In genomic region chr1:153968972-153969371, GRCh38 we compare ENCODE assay signal across 11 cellular contexts. TPM values are rescaled to one million over a fixed set of nuclear protein-coding genes. Genes with fewer than 3 reads are reported as not detected.
A peak's percentile ranks its signal among the peaks of the same experiment; 100 is the strongest.
DNase-seq lines count a peak whose midpoint lies in the region; ATAC-seq, FAIRE-seq and TF ChIP-seq lines count a peak whose summit lies in the region.
"Had no signal": no experiment of that assay in that cellular context is flagged by ENCODE, and none has a peak within 500 bp of the region (broad histone marks: within the 10 kb centered on the region; RNA-seq: fewer than 3 reads in every experiment).

No MANE protein-coding gene starts in this region.

- H3K9me3 ChIP-seq in HepG2 (ENCODE audit: low read length) (no peaks in the 10 kb centered on the region), right lobe of liver (no peaks in the 10 kb centered on the region), thyroid gland (no peaks in the 10 kb centered on the region)

- BruUV-seq in HepG2 (replicated peaks; lab: Mats Ljungman, UMichigan), result no TSS peak

- FAIRE-seq in HepG2 (lab: Jason Lieb, UNC), result no peak

- no peak for TF ChIP-seq RAD21 in HepG2 (CRISPR knock-in tag; IDR thresholded peaks at IDR 0.05)

- H3K36me3 ChIP-seq in HepG2 (replicated peaks in 1 of 2; ENCODE audit: control insufficient read depth in 1 of 2, insufficient read depth in 2 of 2, low read length in 2 of 2), result peaks cover 0 to 6% of the 10 kb centered on the region in 2 experiments; a peak in 3 of 5 replicates
- peaks cover 0 to 6% (median 2%) of the 10 kb centered on the region in 4 donors for H3K36me3 ChIP-seq in right lobe of liver
- H3K36me3 ChIP-seq in thyroid gland, result peaks cover 1 to 3% of the 10 kb centered on the region in 2 donors

- 94% methylated on average over 2 of the region's 2 CpGs for WGBS in HepG2 (ENCODE audit: low lambda C conversion rate)
- WGBS in right lobe of liver (ENCODE audit: insufficient coverage, low coverage, low lambda C conversion rate, missing lambda C conversion rate), result no CpG with 5 or more reads among the region's 2 CpGs
- WGBS in thyroid gland, 2 donors, result 87 to 93% methylated on average over 2 of the region's 2 CpGs

- H3K4me2 ChIP-seq in HepG2 (ENCODE audit: low read depth, low read length), result peak overlapping the region; percentile 98

- H4K20me1 ChIP-seq in HepG2 (ENCODE audit: insufficient read depth, low read length), result no peaks in the 10 kb centered on the region

- H3K4me3 ChIP-seq in HepG2 (replicated peaks in 1 of 3; ENCODE audit: insufficient read depth in 1 of 3, low read depth in 2 of 3, low read length in 3 of 3), result peak overlapping the region in 2 of 3 experiments; percentile 72 to 82; a peak in 2 of 6 replicates
- no peak overlapping the region for H3K4me3 ChIP-seq in right lobe of liver
- peak overlapping the region in 1 of 3 donors; percentile 46 for H3K4me3 ChIP-seq in thyroid gland (replicated peaks in 1 of 3)

- TF ChIP-seq CTCF in HepG2 (CRISPR knock-in tag; IDR thresholded peaks at IDR 0.05) (no peak), right lobe of liver (IDR thresholded peaks at IDR 0.05) (no peak), thyroid gland (IDR thresholded peaks at IDR 0.05) (no peak)

- H3K9ac ChIP-seq in HepG2 (ENCODE audit: insufficient read depth, low read depth, low read length), result peak overlapping the region; percentile 75; the same call in 1 of the 2 replicates

- no peaks in the 10 kb centered on the region for H3K9me3 Mint-ChIP-seq in activated naive CD8-positive, alpha-beta T cell treated with anti-CD3 and anti-CD28 coated beads for 36 hours
- no peaks in the 10 kb centered on the region for H3K9me3 Mint-ChIP-seq in memory B cell
- no peaks in the 10 kb centered on the region for H3K9me3 Mint-ChIP-seq in activated CD8-positive, alpha-beta memory T cell treated with anti-CD3 and anti-CD28 coated beads, Interleukin-2, amount 10 ng/mL, durations not matched to agents 7 days and 5 days (ENCODE audit: low read depth)

- peaks cover 41% of the 10 kb centered on the region for H3K4me1 Mint-ChIP-seq in activated naive CD8-positive, alpha-beta T cell treated with anti-CD3 and anti-CD28 coated beads for 36 hours
- peaks cover 28% of the 10 kb centered on the region for H3K4me1 Mint-ChIP-seq in memory B cell
- H3K4me1 Mint-ChIP-seq in activated CD8-positive, alpha-beta memory T cell treated with anti-CD3 and anti-CD28 coated beads, Interleukin-2, amount 10 ng/mL, durations not matched to agents 7 days and 5 days, result peaks cover 50% of the 10 kb centered on the region

- no peak for TF ChIP-seq POLR2A in HepG2 (IDR thresholded peaks at IDR 0.05; ENCODE audit: insufficient read depth in 1 of 2, low read depth in 2 of 2, low read length in 2 of 2)
- TF ChIP-seq POLR2A in right lobe of liver (IDR thresholded peaks at IDR 0.05), result no peak
- TF ChIP-seq POLR2A in thyroid gland (IDR thresholded peaks at IDR 0.05), result no peak

- intact Hi-C loops in HepG2 (cut with micrococcal nuclease; ENCODE audit: unreplicated experiment) (loop anchor here (5.0 kb wide), 1 partner anchor 172 kb away; no protein-coding TSS in a partner anchor), right lobe of liver (cut with DNase I) (no loop called here), thyroid gland (cut with DNase I) (no loop called here), Right ventricle myocardium inferior (cut with DNase I) (no loop called here)

- H3K4me1 ChIP-seq in HepG2 (ENCODE audit: insufficient read depth, low read length), result peaks cover 29% of the 10 kb centered on the region
- H3K4me1 ChIP-seq in right lobe of liver, result peaks cover 0 to 19% (median 7%) of the 10 kb centered on the region in 4 donors
- peaks cover 18 to 31% of the 10 kb centered on the region in 2 donors for H3K4me1 ChIP-seq in thyroid gland

- H3K4me3 Mint-ChIP-seq in activated naive CD8-positive, alpha-beta T cell treated with anti-CD3 and anti-CD28 coated beads for 36 hours, result no peak overlapping the region
- peak overlapping the region; percentile 31 for H3K4me3 Mint-ChIP-seq in memory B cell
- H3K4me3 Mint-ChIP-seq in activated CD8-positive, alpha-beta memory T cell treated with anti-CD3 and anti-CD28 coated beads, Interleukin-2, amount 10 ng/mL, durations not matched to agents 7 days and 5 days, result no peak overlapping the region

- peaks cover 3% of the 10 kb centered on the region for H3K79me2 ChIP-seq in HepG2 (ENCODE audit: insufficient read depth, low read length)

- no peak overlapping the region for H3K27ac ChIP-seq in HepG2 (ENCODE audit: extremely low read length, insufficient read depth, low read length)
- H3K27ac ChIP-seq in right lobe of liver, result no peak overlapping the region
- peak overlapping the region in 2 of 3 donors; percentile 93 to 98 for H3K27ac ChIP-seq in thyroid gland

- no peak overlapping the region for H2AFZ ChIP-seq in HepG2 (ENCODE audit: low read length)

- H3K27me3 ChIP-seq in HepG2 (ENCODE audit: control insufficient read depth in 1 of 2, insufficient read depth in 2 of 2, low read length in 2 of 2), result no peaks in the 10 kb centered on the region
- no peaks in the 10 kb centered on the region for H3K27me3 ChIP-seq in right lobe of liver
- H3K27me3 ChIP-seq in thyroid gland, result no peaks in the 10 kb centered on the region

- ATAC-seq in HepG2 (no peak), right lobe of liver (no peak), memory B cell (ENCODE audit: low read depth) (no peak), Right ventricle myocardium inferior (no peak)
- ATAC-seq in activated CD8-positive, alpha-beta memory T cell treated with anti-CD3 and anti-CD28 coated beads, Interleukin-2, amount 10 ng/mL, durations not matched to agents 7 days and 5 days, result no peak

- POLR2A ChIA-PET in HepG2 (lab: Yijun Ruan, JAX), result interaction anchor here (4.3 to 10.0 kb wide), 2 partner anchors 8 to 19 kb away, joined by 92 to 209 read pairs; partner anchors contain the start of genes JTB, RAB13 and RPS27

- in situ Hi-C loops in HepG2 (cut with HindIII; ENCODE audit: extremely low pct_ligation_motif_present, low pct_unique_long_range_greater_than_20kb), result no loop called here

- peaks cover 27% of the 10 kb centered on the region for H3K36me3 Mint-ChIP-seq in activated naive CD8-positive, alpha-beta T cell treated with anti-CD3 and anti-CD28 coated beads for 36 hours
- peaks cover under 1% of the 10 kb centered on the region for H3K36me3 Mint-ChIP-seq in memory B cell
- H3K36me3 Mint-ChIP-seq in activated CD8-positive, alpha-beta memory T cell treated with anti-CD3 and anti-CD28 coated beads, Interleukin-2, amount 10 ng/mL, durations not matched to agents 7 days and 5 days, result peaks cover 9% of the 10 kb centered on the region

- no peak for TF ChIP-seq EP300 in HepG2 (IDR thresholded peaks at IDR 0.05; ENCODE audit: low read depth in 2 of 2, low read length in 2 of 2)
- TF ChIP-seq EP300 in HepG2 (CRISPR knock-in tag; IDR thresholded peaks at IDR 0.05; ENCODE audit: borderline replicate concordance), result no peak

- H3K27ac Mint-ChIP-seq in activated naive CD8-positive, alpha-beta T cell treated with anti-CD3 and anti-CD28 coated beads for 36 hours, result peak overlapping the region; percentile 9
- no peak overlapping the region for H3K27ac Mint-ChIP-seq in memory B cell
- H3K27ac Mint-ChIP-seq in activated CD8-positive, alpha-beta memory T cell treated with anti-CD3 and anti-CD28 coated beads, Interleukin-2, amount 10 ng/mL, durations not matched to agents 7 days and 5 days, result no peak overlapping the region

- CTCF ChIA-PET in HepG2 (lab: Yijun Ruan, JAX; ENCODE audit: low intra/inter-chr PET ratio, low total read pairs), result no interaction called here
- CTCF ChIA-PET in activated CD8-positive, alpha-beta memory T cell treated with anti-CD3 and anti-CD28 coated beads, Interleukin-2, amount 10 ng/mL, durations not matched to agents 7 days and 5 days (lab: Charles Lee), result interaction anchor here (0.7 to 5.6 kb wide), 4 partner anchors 9 to 23 kb away, joined by 3 to 58 read pairs (median 8); partner anchors contain the start of genes CRTC2, DENND4B, JTB and RAB13

- no peaks in the 10 kb centered on the region for H3K27me3 Mint-ChIP-seq in activated naive CD8-positive, alpha-beta T cell treated with anti-CD3 and anti-CD28 coated beads for 36 hours
- H3K27me3 Mint-ChIP-seq in memory B cell, result no peaks in the 10 kb centered on the region
- H3K27me3 Mint-ChIP-seq in activated CD8-positive, alpha-beta memory T cell treated with anti-CD3 and anti-CD28 coated beads, Interleukin-2, amount 10 ng/mL, durations not matched to agents 7 days and 5 days, result no peaks in the 10 kb centered on the region

- no peak for DNase-seq in HepG2 (ENCODE audit: low spot score)
- no peak for DNase-seq in right lobe of liver
- no peak for DNase-seq in activated naive CD8-positive, alpha-beta T cell treated with anti-CD3 and anti-CD28 coated beads for 36 hours
- DNase-seq in memory B cell (ENCODE audit: low spot score in 2 of 2), result no peak
- no peak for DNase-seq in thyroid gland
- DNase-seq in Right ventricle myocardium inferior (ENCODE audit: missing footprints), result no peak
- DNase-seq in activated CD8-positive, alpha-beta memory T cell treated with anti-CD3 and anti-CD28 coated beads, Interleukin-2, amount 10 ng/mL, durations not matched to agents 7 days and 5 days, result no peak
- no peak for DNase-seq in GDM1 (lab: John Stamatoyannopoulos, UW)
- DNase-seq: activated T-cell treated with anti-CD3 and anti-CD28 coated beads, Interleukin-2, amount 50 U/mL, for 48 hours; cortex of kidney; NCI-H2029 treated with DMSO at 0.1 percent for 48 hours had no signal

RNA-seq across cellular contexts. Expression of gene CREB3L4, which starts 1.3 kb away (rescaled TPM):
- total RNA-seq in HepG2 (2016; rRNA removed; fragmentation: Illumina TruSeq; extraction: Trizol) (7.8 and 9.9 TPM in 2 replicates), right lobe of liver (10 to 100 TPM in 1 of 6 experiments, 1 to 10 TPM in 5; 4.9 to 11.1 (median 8.2) TPM), thyroid gland (10 to 100 TPM in 3 of 4 donors, 1 to 10 TPM in 1; 6.6 to 23.1 (median 17.0) TPM), Right ventricle myocardium inferior (4.9 TPM)
- total RNA-seq in HepG2 (2016; cell fraction: cytosol; rRNA removed; fragmentation: Illumina TruSeq; extraction: Trizol; ENCODE audit: low read depth), result 2.6 and 3.2 TPM in 2 replicates
- total RNA-seq in HepG2 (2016; cell fraction: insoluble cytoplasmic fraction; rRNA removed; fragmentation: Illumina TruSeq; extraction: Trizol), result 8.3 and 10.7 TPM in 2 replicates
- 6.5 and 7.8 TPM in 2 replicates for total RNA-seq in HepG2 (2016; cell fraction: membrane; rRNA removed; fragmentation: Illumina TruSeq; extraction: Trizol)
- total RNA-seq in HepG2 (2016; cell fraction: nucleus; rRNA removed; fragmentation: Illumina TruSeq; extraction: Trizol), result 8.4 and 9.8 TPM in 2 replicates
- 17.4 and 18.7 TPM in 2 replicates for polyA plus RNA-seq in HepG2 (2011; rRNA removed)
- 13.1 and 18.4 TPM in 2 replicates for polyA plus RNA-seq in HepG2 (2011; cell fraction: cytosol; rRNA removed)
- 36.4 and 41.3 TPM in 2 replicates for polyA plus RNA-seq in HepG2 (2011; cell fraction: nucleus; rRNA removed)
- 9.7 and 10.7 TPM in 2 replicates for polyA plus RNA-seq in HepG2 (2012)
- 2.0 and 2.6 TPM in 2 replicates for polyA plus RNA-seq in HepG2 (2016; cell fraction: cytosol; fragmentation: Illumina TruSeq; extraction: Trizol; ENCODE audit: low read depth)
- 8.4 and 10.9 TPM in 2 replicates for polyA plus RNA-seq in HepG2 (2016; cell fraction: insoluble cytoplasmic fraction; fragmentation: Illumina TruSeq; extraction: Trizol; ENCODE audit: low read depth)
- polyA plus RNA-seq in HepG2 (2016; cell fraction: membrane; fragmentation: Illumina TruSeq; extraction: Trizol; ENCODE audit: low read depth), result 4.1 and 6.4 TPM in 2 replicates
- polyA plus RNA-seq in HepG2 (2016; cell fraction: nucleus; fragmentation: Illumina TruSeq; extraction: Trizol; ENCODE audit: insufficient read depth, low read depth), result 15.7 and 16.0 TPM in 2 replicates
- 22.4 and 31.3 TPM in 2 replicates for polyA minus RNA-seq in HepG2 (2011; rRNA and poly(A)+ RNA removed; ENCODE audit: low replicate concordance)
- polyA minus RNA-seq in HepG2 (2011; cell fraction: cytosol; rRNA and poly(A)+ RNA removed), result 5.7 and 9.4 TPM in 2 replicates
- 10.2 and 12.7 TPM in 2 replicates for polyA minus RNA-seq in HepG2 (2011; cell fraction: nucleus; rRNA and poly(A)+ RNA removed)
- 1 to 10 TPM; 6.8 to 7.3 TPM for total RNA-seq in activated naive CD8-positive, alpha-beta T cell treated with anti-CD3 and anti-CD28 coated beads for 36 hours
- total RNA-seq in activated CD8-positive, alpha-beta memory T cell treated with anti-CD3 and anti-CD28 coated beads, Interleukin-2, amount 10 ng/mL, durations not matched to agents 7 days and 5 days, result 1 to 10 TPM; 6.3 to 8.5 TPM

RNA-seq across cellular contexts. Expression of gene SLC39A1, which starts 5.6 kb away (rescaled TPM):
- total RNA-seq in HepG2 (2016; rRNA removed; fragmentation: Illumina TruSeq; extraction: Trizol), result 47.5 and 78.4 TPM in 2 replicates
- 18.4 and 21.0 TPM in 2 replicates for total RNA-seq in HepG2 (2016; cell fraction: cytosol; rRNA removed; fragmentation: Illumina TruSeq; extraction: Trizol; ENCODE audit: low read depth)
- total RNA-seq in HepG2 (2016; cell fraction: insoluble cytoplasmic fraction; rRNA removed; fragmentation: Illumina TruSeq; extraction: Trizol), result 44.8 and 83.0 TPM in 2 replicates
- total RNA-seq in HepG2 (2016; cell fraction: membrane; rRNA removed; fragmentation: Illumina TruSeq; extraction: Trizol), result 48.8 and 53.3 TPM in 2 replicates
- 62.5 and 68.3 TPM in 2 replicates for total RNA-seq in HepG2 (2016; cell fraction: nucleus; rRNA removed; fragmentation: Illumina TruSeq; extraction: Trizol)
- polyA plus RNA-seq in HepG2 (2011; rRNA removed), result 71.2 and 80.5 TPM in 2 replicates
- polyA plus RNA-seq in HepG2 (2011; cell fraction: cytosol; rRNA removed), result 85.8 and 89.3 TPM in 2 replicates
- 45.4 and 53.1 TPM in 2 replicates for polyA plus RNA-seq in HepG2 (2011; cell fraction: nucleus; rRNA removed)
- 45.9 and 65.4 TPM in 2 replicates for polyA plus RNA-seq in HepG2 (2012)
- 17.5 and 20.5 TPM in 2 replicates for polyA plus RNA-seq in HepG2 (2016; cell fraction: cytosol; fragmentation: Illumina TruSeq; extraction: Trizol; ENCODE audit: low read depth)
- 42.6 and 45.0 TPM in 2 replicates for polyA plus RNA-seq in HepG2 (2016; cell fraction: insoluble cytoplasmic fraction; fragmentation: Illumina TruSeq; extraction: Trizol; ENCODE audit: low read depth)
- 36.5 and 40.5 TPM in 2 replicates for polyA plus RNA-seq in HepG2 (2016; cell fraction: membrane; fragmentation: Illumina TruSeq; extraction: Trizol; ENCODE audit: low read depth)
- polyA plus RNA-seq in HepG2 (2016; cell fraction: nucleus; fragmentation: Illumina TruSeq; extraction: Trizol; ENCODE audit: insufficient read depth, low read depth), result 87.4 and 101 TPM in 2 replicates
- 112 and 159 TPM in 2 replicates for polyA minus RNA-seq in HepG2 (2011; rRNA and poly(A)+ RNA removed; ENCODE audit: low replicate concordance)
- 38.9 and 39.9 TPM in 2 replicates for polyA minus RNA-seq in HepG2 (2011; cell fraction: cytosol; rRNA and poly(A)+ RNA removed)
- 14.5 and 19.6 TPM in 2 replicates for polyA minus RNA-seq in HepG2 (2011; cell fraction: nucleus; rRNA and poly(A)+ RNA removed)
- 10 to 100 TPM; 33.0 to 63.6 (median 47.7) TPM for total RNA-seq in right lobe of liver
- 10 to 100 TPM; 60.6 to 63.1 TPM for total RNA-seq in activated naive CD8-positive, alpha-beta T cell treated with anti-CD3 and anti-CD28 coated beads for 36 hours
- total RNA-seq in thyroid gland, result 100 to 1,000 TPM in 2 of 4 donors, 10 to 100 TPM in 2; 90.4 to 109 (median 99.5) TPM
- total RNA-seq in Right ventricle myocardium inferior, result 48.9 TPM
- total RNA-seq in activated CD8-positive, alpha-beta memory T cell treated with anti-CD3 and anti-CD28 coated beads, Interleukin-2, amount 10 ng/mL, durations not matched to agents 7 days and 5 days, result 10 to 100 TPM; 38.1 to 48.0 TPM

RNA-seq across cellular contexts. Expression of gene JTB, which starts 8.5 kb away (rescaled TPM):
- total RNA-seq in HepG2 (2016; rRNA removed; fragmentation: Illumina TruSeq; extraction: Trizol) (66.8 and 99.2 TPM in 2 replicates), right lobe of liver (100 to 1,000 TPM in 2 of 6 experiments, 10 to 100 TPM in 4; 55.8 to 169 (median 90.9) TPM), thyroid gland (100 to 1,000 TPM; 173 to 393 (median 247) TPM), Right ventricle myocardium inferior (76.8 TPM)
- 360 and 420 TPM in 2 replicates for total RNA-seq in HepG2 (2016; cell fraction: cytosol; rRNA removed; fragmentation: Illumina TruSeq; extraction: Trizol; ENCODE audit: low read depth)
- 56.2 and 94.9 TPM in 2 replicates for total RNA-seq in HepG2 (2016; cell fraction: insoluble cytoplasmic fraction; rRNA removed; fragmentation: Illumina TruSeq; extraction: Trizol)
- 294 and 339 TPM in 2 replicates for total RNA-seq in HepG2 (2016; cell fraction: membrane; rRNA removed; fragmentation: Illumina TruSeq; extraction: Trizol)
- 49.2 and 54.2 TPM in 2 replicates for total RNA-seq in HepG2 (2016; cell fraction: nucleus; rRNA removed; fragmentation: Illumina TruSeq; extraction: Trizol)
- 90.3 and 96.7 TPM in 2 replicates for polyA plus RNA-seq in HepG2 (2011; rRNA removed)
- 113 and 147 TPM in 2 replicates for polyA plus RNA-seq in HepG2 (2011; cell fraction: cytosol; rRNA removed)
- 63.3 and 75.8 TPM in 2 replicates for polyA plus RNA-seq in HepG2 (2011; cell fraction: nucleus; rRNA removed)
- 63.8 and 72.9 TPM in 2 replicates for polyA plus RNA-seq in HepG2 (2012)
- polyA plus RNA-seq in HepG2 (2016; cell fraction: cytosol; fragmentation: Illumina TruSeq; extraction: Trizol; ENCODE audit: low read depth), result 451 and 524 TPM in 2 replicates
- 64.3 and 74.6 TPM in 2 replicates for polyA plus RNA-seq in HepG2 (2016; cell fraction: insoluble cytoplasmic fraction; fragmentation: Illumina TruSeq; extraction: Trizol; ENCODE audit: low read depth)
- polyA plus RNA-seq in HepG2 (2016; cell fraction: membrane; fragmentation: Illumina TruSeq; extraction: Trizol; ENCODE audit: low read depth), result 289 and 331 TPM in 2 replicates
- polyA plus RNA-seq in HepG2 (2016; cell fraction: nucleus; fragmentation: Illumina TruSeq; extraction: Trizol; ENCODE audit: insufficient read depth, low read depth), result 87.8 and 94.9 TPM in 2 replicates
- 39.7 and 118 TPM in 2 replicates for polyA minus RNA-seq in HepG2 (2011; rRNA and poly(A)+ RNA removed; ENCODE audit: low replicate concordance)
- 23.9 and 26.3 TPM in 2 replicates for polyA minus RNA-seq in HepG2 (2011; cell fraction: cytosol; rRNA and poly(A)+ RNA removed)
- polyA minus RNA-seq in HepG2 (2011; cell fraction: nucleus; rRNA and poly(A)+ RNA removed), result 16.4 and 19.4 TPM in 2 replicates
- 100 to 1,000 TPM; 204 to 214 TPM for total RNA-seq in activated naive CD8-positive, alpha-beta T cell treated with anti-CD3 and anti-CD28 coated beads for 36 hours
- 100 to 1,000 TPM; 127 to 156 TPM for total RNA-seq in activated CD8-positive, alpha-beta memory T cell treated with anti-CD3 and anti-CD28 coated beads, Interleukin-2, amount 10 ng/mL, durations not matched to agents 7 days and 5 days

RNA-seq across cellular contexts. Expression of gene CRTC2, which starts 10.6 kb away (rescaled TPM):
- 4.0 and 6.1 TPM in 2 replicates for total RNA-seq in HepG2 (2016; rRNA removed; fragmentation: Illumina TruSeq; extraction: Trizol)
- 3.0 and 4.2 TPM in 2 replicates for total RNA-seq in HepG2 (2016; cell fraction: cytosol; rRNA removed; fragmentation: Illumina TruSeq; extraction: Trizol; ENCODE audit: low read depth)
- total RNA-seq in HepG2 (2016; cell fraction: insoluble cytoplasmic fraction; rRNA removed; fragmentation: Illumina TruSeq; extraction: Trizol), result 3.1 and 5.5 TPM in 2 replicates
- 5.2 and 6.7 TPM in 2 replicates for total RNA-seq in HepG2 (2016; cell fraction: membrane; rRNA removed; fragmentation: Illumina TruSeq; extraction: Trizol)
- 7.2 and 9.2 TPM in 2 replicates for total RNA-seq in HepG2 (2016; cell fraction: nucleus; rRNA removed; fragmentation: Illumina TruSeq; extraction: Trizol)
- polyA plus RNA-seq in HepG2 (2011; rRNA removed), result 24.2 and 26.7 TPM in 2 replicates
- 10.1 and 12.6 TPM in 2 replicates for polyA plus RNA-seq in HepG2 (2011; cell fraction: cytosol; rRNA removed)
- 47.3 and 47.5 TPM in 2 replicates for polyA plus RNA-seq in HepG2 (2011; cell fraction: nucleus; rRNA removed)
- 14.5 and 18.4 TPM in 2 replicates for polyA plus RNA-seq in HepG2 (2012)
- 4.5 and 4.8 TPM in 2 replicates for polyA plus RNA-seq in HepG2 (2016; cell fraction: cytosol; fragmentation: Illumina TruSeq; extraction: Trizol; ENCODE audit: low read depth)
- 9.2 and 10.0 TPM in 2 replicates for polyA plus RNA-seq in HepG2 (2016; cell fraction: insoluble cytoplasmic fraction; fragmentation: Illumina TruSeq; extraction: Trizol; ENCODE audit: low read depth)
- polyA plus RNA-seq in HepG2 (2016; cell fraction: membrane; fragmentation: Illumina TruSeq; extraction: Trizol; ENCODE audit: low read depth), result 9.6 and 10.4 TPM in 2 replicates
- polyA plus RNA-seq in HepG2 (2016; cell fraction: nucleus; fragmentation: Illumina TruSeq; extraction: Trizol; ENCODE audit: insufficient read depth, low read depth), result 37.9 and 40.4 TPM in 2 replicates
- 40.4 and 54.2 TPM in 2 replicates for polyA minus RNA-seq in HepG2 (2011; rRNA and poly(A)+ RNA removed; ENCODE audit: low replicate concordance)
- 9.1 and 10.3 TPM in 2 replicates for polyA minus RNA-seq in HepG2 (2011; cell fraction: cytosol; rRNA and poly(A)+ RNA removed)
- 20.5 and 25.0 TPM in 2 replicates for polyA minus RNA-seq in HepG2 (2011; cell fraction: nucleus; rRNA and poly(A)+ RNA removed)
- total RNA-seq in right lobe of liver, result 10 to 100 TPM in 4 of 6 experiments, 1 to 10 TPM in 2; 4.8 to 19.5 (median 18.3) TPM
- total RNA-seq in activated naive CD8-positive, alpha-beta T cell treated with anti-CD3 and anti-CD28 coated beads for 36 hours, result 10 to 100 TPM; 56.4 to 67.0 TPM
- total RNA-seq in thyroid gland, result 10 to 100 TPM; 11.4 to 22.5 (median 18.1) TPM
- total RNA-seq in Right ventricle myocardium inferior, result 19.3 TPM
- total RNA-seq in activated CD8-positive, alpha-beta memory T cell treated with anti-CD3 and anti-CD28 coated beads, Interleukin-2, amount 10 ng/mL, durations not matched to agents 7 days and 5 days, result 10 to 100 TPM; 86.3 to 98.5 TPM

RNA-seq across cellular contexts. Expression of gene RAB13, which starts 17.2 kb away (rescaled TPM):
- total RNA-seq in HepG2 (2016; rRNA removed; fragmentation: Illumina TruSeq; extraction: Trizol) (24.7 and 28.7 TPM in 2 replicates), right lobe of liver (10 to 100 TPM; 11.9 to 52.2 (median 47.9) TPM), thyroid gland (10 to 100 TPM; 30.6 to 48.2 (median 38.1) TPM), Right ventricle myocardium inferior (61.4 TPM)
- 27.4 and 31.6 TPM in 2 replicates for total RNA-seq in HepG2 (2016; cell fraction: cytosol; rRNA removed; fragmentation: Illumina TruSeq; extraction: Trizol; ENCODE audit: low read depth)
- total RNA-seq in HepG2 (2016; cell fraction: insoluble cytoplasmic fraction; rRNA removed; fragmentation: Illumina TruSeq; extraction: Trizol), result 26.5 and 27.5 TPM in 2 replicates
- 29.2 and 33.6 TPM in 2 replicates for total RNA-seq in HepG2 (2016; cell fraction: membrane; rRNA removed; fragmentation: Illumina TruSeq; extraction: Trizol)
- 11.6 and 12.0 TPM in 2 replicates for total RNA-seq in HepG2 (2016; cell fraction: nucleus; rRNA removed; fragmentation: Illumina TruSeq; extraction: Trizol)
- 15.9 and 16.0 TPM in 2 replicates for polyA plus RNA-seq in HepG2 (2011; rRNA removed)
- 14.9 and 19.2 TPM in 2 replicates for polyA plus RNA-seq in HepG2 (2011; cell fraction: cytosol; rRNA removed)
- polyA plus RNA-seq in HepG2 (2011; cell fraction: nucleus; rRNA removed), result 4.3 and 4.7 TPM in 2 replicates
- polyA plus RNA-seq in HepG2 (2012), result 34.3 and 42.6 TPM in 2 replicates
- 61.2 and 66.8 TPM in 2 replicates for polyA plus RNA-seq in HepG2 (2016; cell fraction: cytosol; fragmentation: Illumina TruSeq; extraction: Trizol; ENCODE audit: low read depth)
- polyA plus RNA-seq in HepG2 (2016; cell fraction: insoluble cytoplasmic fraction; fragmentation: Illumina TruSeq; extraction: Trizol; ENCODE audit: low read depth), result 52.2 and 60.0 TPM in 2 replicates
- 55.0 and 56.4 TPM in 2 replicates for polyA plus RNA-seq in HepG2 (2016; cell fraction: membrane; fragmentation: Illumina TruSeq; extraction: Trizol; ENCODE audit: low read depth)
- polyA plus RNA-seq in HepG2 (2016; cell fraction: nucleus; fragmentation: Illumina TruSeq; extraction: Trizol; ENCODE audit: insufficient read depth, low read depth), result 31.4 and 34.6 TPM in 2 replicates
- 5.1 and 19.0 TPM in 2 replicates for polyA minus RNA-seq in HepG2 (2011; rRNA and poly(A)+ RNA removed; ENCODE audit: low replicate concordance)
- polyA minus RNA-seq in HepG2 (2011; cell fraction: cytosol; rRNA and poly(A)+ RNA removed), result 4.1 and 5.2 TPM in 2 replicates
- 4.8 TPM in 2 replicates for polyA minus RNA-seq in HepG2 (2011; cell fraction: nucleus; rRNA and poly(A)+ RNA removed)
- 10 to 100 TPM; 48.7 to 53.5 TPM for total RNA-seq in activated naive CD8-positive, alpha-beta T cell treated with anti-CD3 and anti-CD28 coated beads for 36 hours
- total RNA-seq in activated CD8-positive, alpha-beta memory T cell treated with anti-CD3 and anti-CD28 coated beads, Interleukin-2, amount 10 ng/mL, durations not matched to agents 7 days and 5 days, result 1 to 10 TPM; 4.2 to 6.3 TPM

Comparison
In these comparisons a context has a peak if more than half of its experiments do, and no peak if none do; other contexts are left out.
1. H3K4me3 ChIP-seq: peak in HepG2 (2 of 3); none in right lobe of liver (0 of 3).
2. H3K27ac ChIP-seq: peak in thyroid gland (2 of 3); none in HepG2 (single experiment) and right lobe of liver (0 of 3).